12 cellular contexts compared by ENCODE assay signal in the genomic region with DNA sequence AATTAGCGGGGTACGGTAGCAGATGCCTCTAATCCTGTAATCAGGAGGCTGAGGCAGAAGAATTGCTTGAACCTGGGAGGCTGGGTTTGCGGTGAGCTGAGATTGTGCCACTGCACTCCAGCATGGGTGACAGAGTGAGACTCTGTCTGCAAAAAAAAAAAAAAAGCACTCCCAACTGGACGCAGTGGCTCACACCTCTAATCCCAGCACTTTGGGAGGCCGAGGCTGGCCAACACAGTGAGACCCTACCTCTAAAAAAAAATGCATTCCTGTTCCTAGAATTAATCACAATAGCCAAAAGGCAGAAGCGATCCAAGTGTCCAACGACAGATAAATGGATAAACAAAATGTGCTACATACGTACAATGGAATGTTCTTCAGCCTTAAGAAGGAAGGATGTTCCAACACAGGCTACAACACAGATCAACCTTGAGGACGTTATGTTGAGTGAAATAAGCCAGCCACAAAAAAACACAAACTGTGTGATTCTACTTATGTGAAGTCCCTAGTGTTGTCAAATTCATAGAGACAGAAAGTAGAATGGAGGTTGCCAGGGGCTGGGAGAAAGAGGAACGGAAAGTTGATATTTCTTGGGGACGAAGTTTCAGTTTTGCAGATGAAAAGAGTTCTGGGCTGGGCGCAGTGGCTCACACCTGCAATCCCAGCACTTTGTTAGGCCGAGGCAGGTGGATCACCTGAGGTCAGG. TPM values are rescaled to one million over a fixed set of nuclear protein-coding genes. Genes with fewer than 3 reads are reported as not detected.
A peak's percentile ranks its signal among the peaks of the same experiment; 100 is the strongest.
DNase-seq lines count a peak whose midpoint lies in the region; ATAC-seq and TF ChIP-seq lines count a peak whose summit lies in the region.
"Had no signal": no experiment of that assay in that cellular context is flagged by ENCODE, and none has a peak within 500 bp of the region (broad histone marks: within the 10 kb centered on the region; RNA-seq: fewer than 3 reads in every experiment).

No MANE protein-coding gene starts in this region.

- no peak overlapping the region for H4K8ac ChIP-seq in IMR-90 (ENCODE audit: low read depth in 2 of 2, low read length in 2 of 2)

- no peak overlapping the region for H3K18ac ChIP-seq in IMR-90 (ENCODE audit: low read depth, low read length)

- no peak overlapping the region for H3K23ac ChIP-seq in IMR-90 (ENCODE audit: low read depth, low read length)

- H3K4me3 Mint-ChIP-seq in activated naive CD8-positive, alpha-beta T cell treated with anti-CD3 and anti-CD28 coated beads, Interleukin-2, amount 10 ng/mL, durations not matched to agents 7 days and 5 days, result peak overlapping the region; percentile 58

- 94% methylated on average over 3 of the region's 13 CpGs; no CpG with 5 or more reads in 1 of the 2 experiments for WGBS in IMR-90 (ENCODE audit: extremely low coverage in 2 of 2, insufficient read length in 1 of 2), 2 experiments

- no peak overlapping the region for H3K4me3 ChIP-seq in IMR-90 (ENCODE audit: insufficient read depth, low read depth, low read length)
- H3K4me3 ChIP-seq: dorsolateral prefrontal cortex, heart left ventricle had no signal

- ATAC-seq in GM18867 (IDR thresholded peaks at IDR 0.05; ENCODE audit: unreplicated experiment) (peak; percentile 49), IMR-90 (ENCODE audit: low read depth) (peak; percentile 42; the same call in 1 of the 2 replicates), left lobe of liver (no peak)
- ATAC-seq in activated naive CD8-positive, alpha-beta T cell treated with anti-CD3 and anti-CD28 coated beads, Interleukin-2, amount 10 ng/mL, durations not matched to agents 7 days and 5 days (ENCODE audit: low read depth), result no peak
- ATAC-seq: heart left ventricle had no signal

- no peak overlapping the region for H3K9ac ChIP-seq in IMR-90 (ENCODE audit: low read depth, low read length)

- H4K5ac ChIP-seq in IMR-90 (ENCODE audit: low read depth, low read length), result no peak overlapping the region

- H4K20me1 ChIP-seq in IMR-90 (ENCODE audit: insufficient read depth, low read length), result no peaks in the 10 kb centered on the region

- no peak overlapping the region for H3K27ac ChIP-seq in IMR-90 (ENCODE audit: insufficient read depth, low read length)

- DNase-seq in CD1c-positive myeloid dendritic cell (ENCODE audit: extremely low spot score) (peak; percentile 60), IMR-90 (peak; percentile 25), OCI-M1 (lab: John Stamatoyannopoulos, UW) (no peak), left lobe of liver (ENCODE audit: low spot score) (no peak), DMS53 treated with DMSO at 0.1 percent for 48 hours (lab: John Stamatoyannopoulos, UW; ENCODE audit: unreplicated experiment) (no peak)
- DNase-seq in activated naive CD8-positive, alpha-beta T cell treated with anti-CD3 and anti-CD28 coated beads, Interleukin-2, amount 10 ng/mL, durations not matched to agents 7 days and 5 days, result no peak
- DNase-seq in stimulated activated CD4-positive, alpha-beta T cell treated with anti-CD3 and anti-CD28 coated beads, Interleukin-15, amount 100 ng/mL, for 24 hours, result no peak
- DNase-seq: COR-L47, dorsolateral prefrontal cortex, NCI-H2171 treated with DMSO at 0.1 percent for 48 hours had no signal

- H2BK120ac ChIP-seq in IMR-90 (ENCODE audit: low read depth, low read length), result no peak overlapping the region

- no peak overlapping the region for H2BK20ac ChIP-seq in IMR-90 (ENCODE audit: low read depth, low read length)

- no peaks in the 10 kb centered on the region for H3K79me1 ChIP-seq in IMR-90 (ENCODE audit: low read depth in 1 of 2, low read length in 2 of 2)

- no peaks in the 10 kb centered on the region for H3K4me1 ChIP-seq in IMR-90 (ENCODE audit: control insufficient read depth, insufficient read depth, low read length)

- no peak overlapping the region for H2BK15ac ChIP-seq in IMR-90 (ENCODE audit: low read depth, low read length)

- H2AK9ac ChIP-seq in IMR-90 (replicated peaks; ENCODE audit: low read depth, low read length, poor library complexity), result no peak overlapping the region

- no peak overlapping the region for H3K4ac ChIP-seq in IMR-90 (ENCODE audit: low read depth, low read length)

- no TSS peak for BruUV-seq in IMR-90 (replicated peaks; lab: Mats Ljungman, UMichigan)

- no peak overlapping the region for H2AK5ac ChIP-seq in IMR-90 (ENCODE audit: low read depth, low read length)

- no peak overlapping the region for H3K4me2 ChIP-seq in IMR-90 (ENCODE audit: low read depth, low read length)

- H3K27me3 ChIP-seq in IMR-90 (ENCODE audit: control insufficient read depth, insufficient read depth, low read length), result peaks cover 3% of the 10 kb centered on the region; the same call in 1 of the 2 replicates
- H3K27me3 ChIP-seq: dorsolateral prefrontal cortex, heart left ventricle had no signal

- no peak overlapping the region for H3K14ac ChIP-seq in IMR-90 (replicated peaks; ENCODE audit: low read depth, low read length)

- no peak overlapping the region for H2BK5ac ChIP-seq in IMR-90 (ENCODE audit: low read depth, low read length, poor library complexity, severe bottlenecking)

- no peak for TF ChIP-seq POLR2A in IMR-90 (IDR thresholded peaks at IDR 0.05; ENCODE audit: low read depth, low read length)

- no peak overlapping the region for H3K56ac ChIP-seq in IMR-90 (ENCODE audit: extremely low read depth, insufficient read depth, low read length)

- no peak for TF ChIP-seq CTCF in IMR-90 (conservative IDR thresholded peaks at IDR 0.05; ENCODE audit: low read depth, low read length)

- CTCF ChIA-PET in IMR-90 (lab: Yijun Ruan, JAX), result no interaction called here

- H3K9me3 ChIP-seq in IMR-90 (ENCODE audit: control insufficient read depth, insufficient read depth, low read length), result no peaks in the 10 kb centered on the region
- H3K9me3 ChIP-seq: heart left ventricle had no signal

- H3K27ac Mint-ChIP-seq in activated naive CD8-positive, alpha-beta T cell treated with anti-CD3 and anti-CD28 coated beads, Interleukin-2, amount 10 ng/mL, durations not matched to agents 7 days and 5 days, result peak overlapping the region; percentile 75

- POLR2A ChIA-PET in IMR-90 (lab: Charles Lee; ENCODE audit: unreplicated experiment), result no interaction called here
- POLR2A ChIA-PET in activated naive CD8-positive, alpha-beta T cell treated with anti-CD3 and anti-CD28 coated beads, Interleukin-2, amount 10 ng/mL, durations not matched to agents 7 days and 5 days (lab: Charles Lee), result interaction anchor here (0.6 to 14.7 kb wide), 6 partner anchors 7 to 138 kb away, joined by 3 to 594 read pairs (median 10); partner anchors contain the start of gene FAM78A

- dilution Hi-C loops in IMR-90 (cut with HindIII; ENCODE audit: low sequenced_read_pairs, unreplicated experiment), result no loop called here

- H3K9me1 ChIP-seq in IMR-90 (ENCODE audit: insufficient read depth, low read length), result no peaks in the 10 kb centered on the region

- peaks cover 44% of the 10 kb centered on the region for H3K36me3 Mint-ChIP-seq in activated naive CD8-positive, alpha-beta T cell treated with anti-CD3 and anti-CD28 coated beads, Interleukin-2, amount 10 ng/mL, durations not matched to agents 7 days and 5 days

- in situ Hi-C loops in IMR-90 (cut with MboI; ENCODE audit: low sequenced_read_pairs), result no loop called here

- intact Hi-C loops in IMR-90 (cut with micrococcal nuclease), result no loop called here

- no peak overlapping the region for H4K91ac ChIP-seq in IMR-90 (ENCODE audit: insufficient read depth, low read depth, low read length)

- H2AFZ ChIP-seq in IMR-90 (replicated peaks; ENCODE audit: low read length, poor library complexity), result no peak overlapping the region

- H3K4me1 Mint-ChIP-seq in activated naive CD8-positive, alpha-beta T cell treated with anti-CD3 and anti-CD28 coated beads, Interleukin-2, amount 10 ng/mL, durations not matched to agents 7 days and 5 days, result peaks cover 54% of the 10 kb centered on the region

- no peaks in the 10 kb centered on the region for H3K27me3 Mint-ChIP-seq in activated naive CD8-positive, alpha-beta T cell treated with anti-CD3 and anti-CD28 coated beads, Interleukin-2, amount 10 ng/mL, durations not matched to agents 7 days and 5 days

- no peaks in the 10 kb centered on the region for H3K9me3 Mint-ChIP-seq in activated naive CD8-positive, alpha-beta T cell treated with anti-CD3 and anti-CD28 coated beads, Interleukin-2, amount 10 ng/mL, durations not matched to agents 7 days and 5 days

- H3K36me3 ChIP-seq in IMR-90 (ENCODE audit: control insufficient read depth, insufficient read depth, low read length), result no peaks in the 10 kb centered on the region

- TF ChIP-seq RAD21 in IMR-90 (IDR thresholded peaks at IDR 0.05; ENCODE audit: low read length), result no peak

TF ChIP-seq in IMR-90, 13 proteins besides CTCF, POLR2A, EP300 and RAD21:
- TF ChIP-seq NFE2L2 (IDR thresholded peaks at IDR 0.05; ENCODE audit: low read depth, low read length) (no peak), MAZ (IDR thresholded peaks at IDR 0.05; ENCODE audit: borderline replicate concordance, low read depth, low read length) (no peak), RCOR1 (IDR thresholded peaks at IDR 0.05; ENCODE audit: insufficient replicate concordance, low read length) (no peak)

RNA-seq across cellular contexts. Expression of gene FAM78A, which starts 13.8 kb away (rescaled TPM):
- total RNA-seq in IMR-90 (2012; rRNA removed) (under 0.01 and 0.18 TPM in 2 replicates), left lobe of liver (1.2 TPM)
- polyA plus RNA-seq in IMR-90 (2012; rRNA removed), result 0.27 and 0.56 TPM in 2 replicates
- polyA plus RNA-seq in IMR-90 (2012; cell fraction: cytosol; rRNA removed), result 0.12 and 0.41 TPM in 2 replicates
- polyA plus RNA-seq in IMR-90 (2012; cell fraction: nucleus; rRNA removed; ENCODE audit: low replicate concordance), result 0.32 and 0.71 TPM in 2 replicates
- 100 to 1,000 TPM; 102 to 104 TPM for total RNA-seq in activated naive CD8-positive, alpha-beta T cell treated with anti-CD3 and anti-CD28 coated beads, Interleukin-2, amount 10 ng/mL, durations not matched to agents 7 days and 5 days

RNA-seq across cellular contexts. Expression of gene PLPP7, which starts 27.0 kb away (rescaled TPM):
- 0.54 and 0.56 TPM in 2 replicates for total RNA-seq in IMR-90 (2012; rRNA removed)
- polyA plus RNA-seq in IMR-90 (2012; rRNA removed), result 1.2 TPM in 2 replicates
- 0.89 and 2.2 TPM in 2 replicates for polyA plus RNA-seq in IMR-90 (2012; cell fraction: cytosol; rRNA removed)
- 1.1 and 2.3 TPM in 2 replicates for polyA plus RNA-seq in IMR-90 (2012; cell fraction: nucleus; rRNA removed; ENCODE audit: low replicate concordance)
- under 1 TPM; 0.42 to 0.65 TPM for total RNA-seq in activated naive CD8-positive, alpha-beta T cell treated with anti-CD3 and anti-CD28 coated beads, Interleukin-2, amount 10 ng/mL, durations not matched to agents 7 days and 5 days
- 0.30 TPM for total RNA-seq in left lobe of liver

Comparison
In these comparisons a context has a peak if more than half of its experiments do, and no peak if none do; other contexts are left out.
1. DNase-seq: peak in CD1c-positive myeloid dendritic cell (single experiment) and IMR-90 (single experiment); none in activated naive CD8-positive, alpha-beta T cell treated with anti-CD3 and anti-CD28 coated beads, Interleukin-2, amount 10 ng/mL, durations not matched to agents 7 days and 5 days (single experiment), OCI-M1 (single experiment), left lobe of liver (single experiment), stimulated activated CD4-positive, alpha-beta T cell treated with anti-CD3 and anti-CD28 coated beads, Interleukin-15, amount 100 ng/mL, for 24 hours (single experiment) and DMS53 treated with DMSO at 0.1 percent for 48 hours (single experiment).
2. ATAC-seq: peak in GM18867 (single experiment) and IMR-90 (single experiment); none in activated naive CD8-positive, alpha-beta T cell treated with anti-CD3 and anti-CD28 coated beads, Interleukin-2, amount 10 ng/mL, durations not matched to agents 7 days and 5 days (single experiment) and left lobe of liver (single experiment).
3. RNA of gene FAM78A, which starts 13.8 kb away (total RNA-seq): 102 to 104 TPM in activated naive CD8-positive, alpha-beta T cell treated with anti-CD3 and anti-CD28 coated beads, Interleukin-2, amount 10 ng/mL, durations not matched to agents 7 days and 5 days; 1.2 TPM in left lobe of liver (single experiment) and under 0.01 to 0.18 TPM in IMR-90; every median in the first group is over 10 times any median in the second.